11 cellular contexts compared by ENCODE assay signal in genomic region chr4:94409375-94409679, GRCh38. TPM values are rescaled to one million over a fixed set of nuclear protein-coding genes. Genes with fewer than 3 reads are reported as not detected.
A peak's percentile ranks its signal among the peaks of the same experiment; 100 is the strongest.
DNase-seq lines count a peak whose midpoint lies in the region; ATAC-seq and TF ChIP-seq lines count a peak whose summit lies in the region.
"Had no signal": no experiment of that assay in that cellular context is flagged by ENCODE, and none has a peak within 500 bp of the region (broad histone marks: within the 10 kb centered on the region; RNA-seq: fewer than 3 reads in every experiment).

No MANE protein-coding gene starts in this region.

- no peak for TF ChIP-seq POLR2A in gastroesophageal sphincter (IDR thresholded peaks at IDR 0.05)

- no peak for ATAC-seq in gastroesophageal sphincter
- no peak for ATAC-seq in activated CD4-positive, alpha-beta T cell treated with anti-CD3 and anti-CD28 coated beads for 36 hours

- H3F3A ChIP-seq in smooth muscle cell (ENCODE audit: low read depth), result peaks cover 21% of the 10 kb centered on the region

- H3K4me2 ChIP-seq in smooth muscle cell, result peak overlapping the region; percentile 72

- H3K4me3 ChIP-seq in ACC112 (ENCODE audit: low read depth, low read length) (no peak overlapping the region), SK-N-MC (no peak overlapping the region), gastroesophageal sphincter (no peak overlapping the region), smooth muscle cell (no peak overlapping the region)

- H3K9me3 ChIP-seq in SK-N-MC (ENCODE audit: low read depth, low read length) (no peaks in the 10 kb centered on the region), gastroesophageal sphincter (no peaks in the 10 kb centered on the region), smooth muscle cell (replicated peaks; ENCODE audit: low read depth) (no peaks in the 10 kb centered on the region)

- H3K4me3 Mint-ChIP-seq in activated CD4-positive, alpha-beta T cell treated with anti-CD3 and anti-CD28 coated beads for 36 hours, result no peak overlapping the region

- H3K9ac ChIP-seq in SK-N-MC (ENCODE audit: insufficient read length) (no peak overlapping the region), smooth muscle cell (ENCODE audit: low read depth) (no peak overlapping the region)

- H3K27ac ChIP-seq in ACC112 (ENCODE audit: low read depth, low read length), result peak overlapping the region; percentile 92
- peak overlapping the region; percentile 98 for H3K27ac ChIP-seq in SK-N-MC
- peak overlapping the region; percentile 56 to 84 (median 71) for H3K27ac ChIP-seq in gastroesophageal sphincter
- H3K27ac ChIP-seq in smooth muscle cell (ENCODE audit: low read depth), result peak overlapping the region; percentile 81
- H3K27ac ChIP-seq: C4-2B had no signal

- no peaks in the 10 kb centered on the region for H3K9me3 Mint-ChIP-seq in activated CD4-positive, alpha-beta T cell treated with anti-CD3 and anti-CD28 coated beads for 36 hours (ENCODE audit: low read depth)

- CTCF ChIA-PET in activated CD4-positive, alpha-beta T cell treated with anti-CD3 and anti-CD28 coated beads for 36 hours (lab: Charles Lee), result interaction anchor here (1.0 to 2.8 kb wide), 3 partner anchors 9 to 20 kb away, joined by 3 to 16 read pairs (median 7); no protein-coding TSS in a partner anchor

- intact Hi-C loops in activated CD4-positive, alpha-beta T cell treated with anti-CD3 and anti-CD28 coated beads for 36 hours (cut with DNase I, micrococcal nuclease), result loop anchor here in 1 of 2 experiments (5.0 kb wide), 1 partner anchor 107 kb away; no protein-coding TSS in a partner anchor

- H2AFZ ChIP-seq in ACC112 (ENCODE audit: low read length, unreplicated experiment) (no peak overlapping the region), smooth muscle cell (ENCODE audit: low read depth) (no peak overlapping the region)

- H3K4me1 ChIP-seq in ACC112 (ENCODE audit: control insufficient read depth, insufficient read depth, low read length, unreplicated experiment), result peaks cover 62% of the 10 kb centered on the region
- peaks cover 9 to 63% (median 16%) of the 10 kb centered on the region in 3 donors for H3K4me1 ChIP-seq in gastroesophageal sphincter
- peaks cover 20% of the 10 kb centered on the region for H3K4me1 ChIP-seq in smooth muscle cell (ENCODE audit: low read depth)

- TF ChIP-seq EP300 in gastroesophageal sphincter (IDR thresholded peaks at IDR 0.05), result no peak

- DNase-seq in SK-N-MC (ENCODE audit: low read depth, low spot score), result no peak
- DNase-seq in smooth muscle cell (lab: John Stamatoyannopoulos, UW; ENCODE audit: unreplicated experiment), result no peak
- DNase-seq in NOMO-1 treated with DMSO at 0.1 percent for 48 hours (lab: John Stamatoyannopoulos, UW; ENCODE audit: unreplicated experiment), result no peak
- DNase-seq in activated CD4-positive, alpha-beta T cell treated with anti-CD3 and anti-CD28 coated beads for 36 hours, result no peak
- DNase-seq in NCI-H2171 treated with DMSO at 0.1 percent for 48 hours (lab: John Stamatoyannopoulos, UW), result no peak
- DNase-seq: NCI-H1105 treated with DMSO at 0.1 percent for 48 hours, NCI-H1930, NCI-H510A had no signal

- H3K36me3 ChIP-seq in ACC112 (ENCODE audit: insufficient read depth, low read length) (no peaks in the 10 kb centered on the region), SK-N-MC (ENCODE audit: insufficient read depth, low read length) (no peaks in the 10 kb centered on the region), gastroesophageal sphincter (no peaks in the 10 kb centered on the region), smooth muscle cell (ENCODE audit: low read depth) (no peaks in the 10 kb centered on the region)

- H3K4me1 Mint-ChIP-seq in activated CD4-positive, alpha-beta T cell treated with anti-CD3 and anti-CD28 coated beads for 36 hours, result no peaks in the 10 kb centered on the region

- H3K27me3 ChIP-seq in ACC112 (ENCODE audit: insufficient read depth, low read length) (no peaks in the 10 kb centered on the region), gastroesophageal sphincter (no peaks in the 10 kb centered on the region), smooth muscle cell (ENCODE audit: low read depth) (no peaks in the 10 kb centered on the region)

- no peaks in the 10 kb centered on the region for H4K20me1 ChIP-seq in smooth muscle cell (ENCODE audit: low read depth)

- H3K27me3 Mint-ChIP-seq in activated CD4-positive, alpha-beta T cell treated with anti-CD3 and anti-CD28 coated beads for 36 hours, result peaks cover 8% of the 10 kb centered on the region

- no peaks in the 10 kb centered on the region for H3K36me3 Mint-ChIP-seq in activated CD4-positive, alpha-beta T cell treated with anti-CD3 and anti-CD28 coated beads for 36 hours (ENCODE audit: low read depth)

- TF ChIP-seq CTCF in gastroesophageal sphincter (IDR thresholded peaks at IDR 0.05), result no peak
- TF ChIP-seq CTCF in smooth muscle cell (IDR thresholded peaks at IDR 0.05; ENCODE audit: borderline replicate concordance, insufficient read depth, poor library complexity, severe bottlenecking), result no peak

- POLR2A ChIA-PET in activated CD4-positive, alpha-beta T cell treated with anti-CD3 and anti-CD28 coated beads for 36 hours (lab: Charles Lee), result no interaction called here

- H3K79me2 ChIP-seq in ACC112 (ENCODE audit: control insufficient read depth, insufficient read depth, low read length, unreplicated experiment) (no peaks in the 10 kb centered on the region), smooth muscle cell (ENCODE audit: low read depth) (no peaks in the 10 kb centered on the region)

- WGBS in gastroesophageal sphincter (ENCODE audit: low coverage in 1 of 2), 2 donors, result 100% methylated on average over 1 of the region's 1 CpG
- WGBS in smooth muscle cell (ENCODE audit: low lambda C conversion rate), result 100% methylated on average over 1 of the region's 1 CpG

- no peak overlapping the region for H3K27ac Mint-ChIP-seq in activated CD4-positive, alpha-beta T cell treated with anti-CD3 and anti-CD28 coated beads for 36 hours

RNA-seq across cellular contexts. Expression of gene PDLIM5, which starts 42.4 kb away (rescaled TPM):
- total RNA-seq in gastroesophageal sphincter (100 to 1,000 TPM; 100 to 223 (median 175) TPM), smooth muscle cell (150 and 182 TPM in 2 replicates)
- 129 and 144 TPM in 2 replicates for polyA plus RNA-seq in smooth muscle cell
- total RNA-seq in activated CD4-positive, alpha-beta T cell treated with anti-CD3 and anti-CD28 coated beads for 36 hours, result 10 to 100 TPM; 25.9 to 34.3 TPM
